In the genomic region with DNA sequence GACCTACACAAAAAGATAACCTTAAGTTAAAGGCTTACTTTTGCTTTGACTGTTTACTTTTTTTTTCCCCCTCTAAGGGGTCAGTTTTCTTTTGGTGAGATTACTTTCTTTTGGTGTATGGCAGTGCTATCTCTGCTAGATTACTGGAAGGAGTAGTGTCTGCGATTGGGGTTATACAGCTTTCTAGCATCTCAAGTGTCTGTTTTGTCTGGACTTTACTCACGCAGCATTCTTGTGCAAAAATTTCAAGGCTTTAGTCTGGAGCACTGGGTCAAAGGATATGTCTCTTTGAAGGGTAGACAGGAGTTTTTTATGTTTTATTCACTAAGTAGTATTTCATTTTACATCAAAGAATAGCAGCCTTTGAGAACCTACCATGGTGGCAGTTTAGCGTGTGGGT, we compare ENCODE assay signal across 21 cellular contexts. TPM values are rescaled to one million over a fixed set of nuclear protein-coding genes. Genes with fewer than 3 reads are reported as not detected.
DNase-seq lines count a peak whose midpoint lies in the region; ATAC-seq and TF ChIP-seq lines count a peak whose summit lies in the region.
"Had no signal": no experiment of that assay in that cellular context is flagged by ENCODE, and none has a peak within 500 bp of the region (broad histone marks: within the 10 kb centered on the region; RNA-seq: fewer than 3 reads in every experiment).

No MANE protein-coding gene starts in this region.

- H3K27me3 ChIP-seq in cardiac muscle cell, result no peaks in the 10 kb centered on the region
- H3K27me3 ChIP-seq in GM23248 (replicated peaks; ENCODE audit: insufficient read depth), result no peaks in the 10 kb centered on the region
- H3K27me3 ChIP-seq: MG63, SJSA1 had no signal

- no peak overlapping the region for H3K4me2 ChIP-seq in GM23248 (ENCODE audit: unreplicated experiment)

- H3K9ac ChIP-seq in GM23248, result no peak overlapping the region

- H4K20me1 ChIP-seq in GM23248 (ENCODE audit: insufficient read depth), result peaks cover 11% of the 10 kb centered on the region; the same call in 1 of the 2 replicates

- H3F3A ChIP-seq in GM23248 (ENCODE audit: insufficient read depth), result 0 out of 2 replicates have a peak, but pooled peaks cover 5% of the 10 kb centered on the region

- H3K27ac ChIP-seq in cardiac muscle cell (no peak overlapping the region), GM23248 (no peak overlapping the region)
- H3K27ac ChIP-seq: 22Rv1, HL-60, SJSA1 had no signal

- H3K9me2 ChIP-seq in GM23248 (ENCODE audit: insufficient read depth), result no peaks in the 10 kb centered on the region

- WGBS in GM23248 (ENCODE audit: low coverage in 1 of 2, low lambda C conversion rate in 2 of 2, missing lambda C conversion rate in 2 of 2), 2 experiments, result 98 to 99% methylated on average over 3 of the region's 3 CpGs

- H3K9me3 ChIP-seq in cardiac muscle cell (ENCODE audit: low read depth) (no peaks in the 10 kb centered on the region), GM23248 (ENCODE audit: low read depth) (no peaks in the 10 kb centered on the region)
- H3K9me3 ChIP-seq: MG63, SJSA1 had no signal

- TF ChIP-seq CTCF in cardiac muscle cell (IDR thresholded peaks at IDR 0.05; ENCODE audit: low read depth, low read length) (no peak), choroid plexus epithelial cell (conservative IDR thresholded peaks at IDR 0.05; ENCODE audit: low read depth, low read length) (no peak)

- intact Hi-C loops in Right ventricle myocardium inferior (cut with DNase I), result no loop called here

- no peak for ATAC-seq in Right ventricle myocardium inferior
- ATAC-seq in HG03280 (IDR thresholded peaks at IDR 0.05; ENCODE audit: unreplicated experiment), result no peak

- H3K4me1 ChIP-seq in cardiac muscle cell (ENCODE audit: low read depth), result peaks cover 11% of the 10 kb centered on the region
- H3K4me1 ChIP-seq in GM23248 (ENCODE audit: insufficient read depth), result peaks cover 5% of the 10 kb centered on the region; the same call in 1 of the 2 replicates
- H3K4me1 ChIP-seq: SJSA1 had no signal

- H3K36me3 ChIP-seq in cardiac muscle cell, result peaks cover 5% of the 10 kb centered on the region
- H3K36me3 ChIP-seq in GM23248 (ENCODE audit: low read depth), result no peaks in the 10 kb centered on the region

- in situ Hi-C loops in GM23248 (cut with MboI), result no loop called here

- peaks cover 69% of the 10 kb centered on the region for H3K79me2 ChIP-seq in GM23248 (ENCODE audit: insufficient read depth)

- H2AFZ ChIP-seq in GM23248, result no peak overlapping the region

- peak; percentile 3 to 4 for DNase-seq in cardiac muscle cell (ENCODE audit: low read depth in 1 of 2, low spot score in 1 of 2)
- DNase-seq in Right ventricle myocardium inferior (ENCODE audit: missing footprints), result no peak
- DNase-seq in choroid plexus epithelial cell (ENCODE audit: low read depth), result peak; percentile 57
- peak; percentile 34 for DNase-seq in left kidney (ENCODE audit: low read depth, low spot score)
- DNase-seq in NK-92 (lab: John Stamatoyannopoulos, UW; ENCODE audit: unreplicated experiment), result no peak
- no peak for DNase-seq in medulla oblongata (ENCODE audit: extremely low spot score)
- DNase-seq in GM23248, result no peak
- DNase-seq: DMS79 treated with DMSO at 0.1 percent for 48 hours, GOT3, HFFc6, Kasumi-1, MG63, NCI-H1048, NCI-H1436, NCI-H1930, NCI-H345, NCI-H526 had no signal

- H3K4me3 ChIP-seq in cardiac muscle cell (no peak overlapping the region), choroid plexus epithelial cell (ENCODE audit: low read depth, low read length) (no peak overlapping the region), GM23248 (no peak overlapping the region)
- H3K4me3 ChIP-seq: MG63, SJSA1 had no signal

RNA-seq across cellular contexts. Expression of a gene that starts 52.6 kb away (rescaled TPM):
- 75.7 and 139 TPM in 2 replicates for total RNA-seq in cardiac muscle cell
- polyA plus RNA-seq in cardiac muscle cell, result 180 and 212 TPM in 2 replicates
- 224 TPM for total RNA-seq in Right ventricle myocardium inferior
- 102 and 127 TPM in 2 replicates for total RNA-seq in GM23248 (2014; rRNA removed; shearing (Covaris generic))
- polyA plus RNA-seq in GM23248 (2016; fragmentation: Nextera tagmentation; extraction: Ambion mirVana), result 205 TPM in 2 replicates

Comparison
In these comparisons a context has a peak if more than half of its experiments do, and no peak if none do; other contexts are left out.
1. DNase-seq: peak in cardiac muscle cell (2 of 2), choroid plexus epithelial cell (single experiment) and left kidney (single experiment); none in Right ventricle myocardium inferior (single experiment), NK-92 (single experiment), medulla oblongata (single experiment) and GM23248 (single experiment).